Comparison of ENCODE assay signal across 1 cellular context in genomic region chr10:14556285-14556956, GRCh38.
A peak's percentile ranks its signal among the peaks of the same experiment; 100 is the strongest.
TF ChIP-seq lines count a peak whose summit lies in the region.

No MANE protein-coding gene starts in this region.

TF ChIP-seq in HepG2, 621 proteins besides CTCF, POLR2A, EP300 and RAD21 (continued from another document and continues in another):
- TF ChIP-seq LRRFIP1 (CRISPR knock-in tag; conservative IDR thresholded peaks at IDR 0.05) = no peak
- peak; percentile 26; the same call in 1 of the 2 replicates for TF ChIP-seq SALL1 (CRISPR knock-in tag; IDR thresholded peaks at IDR 0.05)
- no peak for TF ChIP-seq MIER2 (CRISPR knock-in tag; IDR thresholded peaks at IDR 0.05)
- no peak for TF ChIP-seq CREM (IDR thresholded peaks at IDR 0.05)
- TF ChIP-seq CREM (CRISPR knock-in tag; IDR thresholded peaks at IDR 0.05) = no peak
- TF ChIP-seq ZNF784 (CRISPR knock-in tag; IDR thresholded peaks at IDR 0.05; ENCODE audit: borderline replicate concordance) = peak; percentile 47; the same call in 1 of the 2 replicates
- 0 out of 2 replicates have a peak, but pooled peaks have one; percentile 39 for TF ChIP-seq ZMYM4 (CRISPR knock-in tag; IDR thresholded peaks at IDR 0.05)
- TF ChIP-seq AKAP8 (CRISPR knock-in tag; IDR thresholded peaks at IDR 0.05) = no peak
- TF ChIP-seq TBX3 (IDR thresholded peaks at IDR 0.05; ENCODE audit: borderline replicate concordance) = no peak
- no peak for TF ChIP-seq ZBTB7B (CRISPR knock-in tag; IDR thresholded peaks at IDR 0.05)
- no peak for TF ChIP-seq SRSF9 (IDR thresholded peaks at IDR 0.05; ENCODE audit: borderline replicate concordance, insufficient read depth, low read depth, low read length, poor library complexity, severe bottlenecking)
- TF ChIP-seq ZNF660 (CRISPR knock-in tag; IDR thresholded peaks at IDR 0.05; ENCODE audit: borderline replicate concordance, low read depth) = no peak
- peak; percentile 46; the same call in 1 of the 2 replicates for TF ChIP-seq ZNF274 (CRISPR knock-in tag; IDR thresholded peaks at IDR 0.05)
- 0 out of 2 replicates have a peak, but pooled peaks have one; percentile 27 for TF ChIP-seq NCOA2 (CRISPR knock-in tag; IDR thresholded peaks at IDR 0.05)
- TF ChIP-seq ZNF326 (CRISPR knock-in tag; IDR thresholded peaks at IDR 0.05; ENCODE audit: borderline replicate concordance) = no peak
- no peak for TF ChIP-seq ZNF670 (CRISPR knock-in tag; IDR thresholded peaks at IDR 0.05; ENCODE audit: borderline replicate concordance)
- peak; percentile 41 for TF ChIP-seq HNF4A (CRISPR knock-in tag; IDR thresholded peaks at IDR 0.05)
- peak; percentile 47; the same call in 1 of the 2 replicates for TF ChIP-seq ZNF44 (CRISPR knock-in tag; IDR thresholded peaks at IDR 0.05)
- no peak for TF ChIP-seq CSRNP1 (CRISPR knock-in tag; IDR thresholded peaks at IDR 0.05)
- 0 out of 2 replicates have a peak, but pooled peaks have one; percentile 24 for TF ChIP-seq ZNF567 (CRISPR knock-in tag; IDR thresholded peaks at IDR 0.05; ENCODE audit: borderline replicate concordance)
- TF ChIP-seq ZFP91 (CRISPR knock-in tag; IDR thresholded peaks at IDR 0.05; ENCODE audit: borderline replicate concordance) = no peak
- no peak for TF ChIP-seq GMEB2 (CRISPR knock-in tag; IDR thresholded peaks at IDR 0.05; ENCODE audit: low read depth)
- TF ChIP-seq GATAD2A (CRISPR knock-in tag; IDR thresholded peaks at IDR 0.05) = peak; percentile 33; the same call in 1 of the 2 replicates
- TF ChIP-seq SKI (IDR thresholded peaks at IDR 0.05; ENCODE audit: partially characterized antibody) = no peak
- no peak for TF ChIP-seq ATM (IDR thresholded peaks at IDR 0.05; ENCODE audit: borderline replicate concordance)
- TF ChIP-seq RBFOX2 (IDR thresholded peaks at IDR 0.05; ENCODE audit: low read depth, low read length) = no peak
- TF ChIP-seq HDAC2 (CRISPR knock-in tag; IDR thresholded peaks at IDR 0.05) = 0 out of 2 replicates have a peak, but pooled peaks have one; percentile 18
- TF ChIP-seq NFIC (IDR thresholded peaks at IDR 0.05; ENCODE audit: low read length) = no peak
- TF ChIP-seq DR1 (CRISPR knock-in tag; IDR thresholded peaks at IDR 0.05) = no peak
- peak; percentile 51; the same call in 1 of the 2 replicates for TF ChIP-seq PAXIP1 (CRISPR knock-in tag; conservative IDR thresholded peaks at IDR 0.05)
- no peak for TF ChIP-seq ZNF577 (CRISPR knock-in tag; IDR thresholded peaks at IDR 0.05; ENCODE audit: borderline replicate concordance, low read depth)
- TF ChIP-seq MXD3 (CRISPR knock-in tag; IDR thresholded peaks at IDR 0.05) = no peak
- TF ChIP-seq ZNF850 (CRISPR knock-in tag; conservative IDR thresholded peaks at IDR 0.05) = no peak
- TF ChIP-seq ZNF597 (CRISPR knock-in tag; IDR thresholded peaks at IDR 0.05) = no peak
- TF ChIP-seq PHF8 (CRISPR knock-in tag; IDR thresholded peaks at IDR 0.05) = no peak
- TF ChIP-seq HNRNPL (IDR thresholded peaks at IDR 0.05; ENCODE audit: low read depth, low read length) = 0 out of 2 replicates have a peak, but pooled peaks have one; percentile 61
- TF ChIP-seq CERS6 (CRISPR knock-in tag; IDR thresholded peaks at IDR 0.05) = no peak
- TF ChIP-seq ZFY (CRISPR knock-in tag; IDR thresholded peaks at IDR 0.05) = peak; percentile 23; the same call in 1 of the 2 replicates
- no peak for TF ChIP-seq ZBTB34 (CRISPR knock-in tag; IDR thresholded peaks at IDR 0.05)
- TF ChIP-seq FOSL2 (CRISPR knock-in tag; IDR thresholded peaks at IDR 0.05) = 0 out of 2 replicates have a peak, but pooled peaks have one; percentile 12
- TF ChIP-seq FIP1L1 (IDR thresholded peaks at IDR 0.05; ENCODE audit: borderline replicate concordance, insufficient read depth, low read depth, low read length) = no peak
- TF ChIP-seq STAG1 (CRISPR knock-in tag; IDR thresholded peaks at IDR 0.05) = peak; percentile 72
- no peak for TF ChIP-seq NR3C1 (CRISPR knock-in tag; IDR thresholded peaks at IDR 0.05)
- peak; percentile 94 for TF ChIP-seq ZKSCAN1 (IDR thresholded peaks at IDR 0.05; ENCODE audit: low read length)
- TF ChIP-seq KDM1A (CRISPR knock-in tag; IDR thresholded peaks at IDR 0.05) = no peak
- TF ChIP-seq ZNF280D (CRISPR knock-in tag; IDR thresholded peaks at IDR 0.05) = no peak
